ENCODE assay signal across 1 cellular context in the genomic region with DNA sequence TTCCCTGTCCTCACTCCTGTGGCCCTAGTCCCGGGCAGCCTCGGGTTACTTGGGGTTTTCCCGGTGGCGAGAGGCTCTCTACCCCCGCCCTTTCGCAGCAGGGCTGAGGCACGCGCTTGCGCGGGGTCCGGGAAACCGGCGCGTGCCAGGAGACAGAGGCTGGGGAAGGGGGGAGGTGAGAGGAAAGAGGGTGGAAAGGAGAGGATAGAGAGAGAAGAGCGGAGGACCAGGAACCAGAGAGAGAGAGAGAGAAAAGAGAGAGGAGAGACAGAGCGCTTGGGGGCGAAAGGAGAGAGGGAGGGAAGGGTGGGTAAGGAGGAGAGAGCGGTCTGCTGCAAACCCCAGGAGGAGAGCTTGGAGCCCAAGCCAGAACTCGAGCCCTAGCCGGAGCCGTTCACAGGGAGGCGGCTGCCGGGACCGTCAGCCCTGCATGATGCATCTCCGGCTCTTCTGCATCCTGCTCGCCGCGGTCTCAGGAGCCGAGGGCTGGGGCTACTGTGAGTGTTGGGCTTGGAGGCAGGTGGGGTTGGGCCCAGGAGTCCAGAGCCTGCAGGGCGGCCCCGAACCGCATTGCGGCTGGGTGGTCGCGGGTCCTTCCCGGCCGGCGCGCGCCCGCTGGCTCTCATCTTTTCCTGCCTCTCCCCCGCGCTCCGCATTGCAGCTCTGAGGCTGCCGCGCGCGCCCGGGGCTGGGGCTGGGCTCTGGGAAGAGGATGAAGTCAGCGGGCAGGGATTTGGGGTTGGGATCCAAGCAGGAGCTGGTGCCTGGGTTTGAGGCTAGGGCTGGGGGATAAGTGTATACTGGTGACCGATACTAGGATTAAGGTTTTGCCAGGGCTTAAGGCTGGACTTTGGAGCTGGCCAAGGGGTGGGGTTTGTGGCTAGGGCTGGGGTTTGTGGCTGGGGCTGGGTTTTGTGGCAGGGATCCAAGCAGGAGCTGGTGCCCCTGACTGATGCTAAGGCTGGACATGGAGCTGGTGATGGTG.
TF ChIP-seq lines count a peak whose summit lies in the region.

Gene CNTNAP1, plus strand, starts transcription at position 132 of the 985 bp plus-strand sequence. Its CDS starts 299 bp downstream, at position 431.

TF ChIP-seq in HepG2, 621 proteins besides CTCF, POLR2A, EP300 and RAD21 (continued from another document and continues in another):
- TF ChIP-seq, protein P1, sequence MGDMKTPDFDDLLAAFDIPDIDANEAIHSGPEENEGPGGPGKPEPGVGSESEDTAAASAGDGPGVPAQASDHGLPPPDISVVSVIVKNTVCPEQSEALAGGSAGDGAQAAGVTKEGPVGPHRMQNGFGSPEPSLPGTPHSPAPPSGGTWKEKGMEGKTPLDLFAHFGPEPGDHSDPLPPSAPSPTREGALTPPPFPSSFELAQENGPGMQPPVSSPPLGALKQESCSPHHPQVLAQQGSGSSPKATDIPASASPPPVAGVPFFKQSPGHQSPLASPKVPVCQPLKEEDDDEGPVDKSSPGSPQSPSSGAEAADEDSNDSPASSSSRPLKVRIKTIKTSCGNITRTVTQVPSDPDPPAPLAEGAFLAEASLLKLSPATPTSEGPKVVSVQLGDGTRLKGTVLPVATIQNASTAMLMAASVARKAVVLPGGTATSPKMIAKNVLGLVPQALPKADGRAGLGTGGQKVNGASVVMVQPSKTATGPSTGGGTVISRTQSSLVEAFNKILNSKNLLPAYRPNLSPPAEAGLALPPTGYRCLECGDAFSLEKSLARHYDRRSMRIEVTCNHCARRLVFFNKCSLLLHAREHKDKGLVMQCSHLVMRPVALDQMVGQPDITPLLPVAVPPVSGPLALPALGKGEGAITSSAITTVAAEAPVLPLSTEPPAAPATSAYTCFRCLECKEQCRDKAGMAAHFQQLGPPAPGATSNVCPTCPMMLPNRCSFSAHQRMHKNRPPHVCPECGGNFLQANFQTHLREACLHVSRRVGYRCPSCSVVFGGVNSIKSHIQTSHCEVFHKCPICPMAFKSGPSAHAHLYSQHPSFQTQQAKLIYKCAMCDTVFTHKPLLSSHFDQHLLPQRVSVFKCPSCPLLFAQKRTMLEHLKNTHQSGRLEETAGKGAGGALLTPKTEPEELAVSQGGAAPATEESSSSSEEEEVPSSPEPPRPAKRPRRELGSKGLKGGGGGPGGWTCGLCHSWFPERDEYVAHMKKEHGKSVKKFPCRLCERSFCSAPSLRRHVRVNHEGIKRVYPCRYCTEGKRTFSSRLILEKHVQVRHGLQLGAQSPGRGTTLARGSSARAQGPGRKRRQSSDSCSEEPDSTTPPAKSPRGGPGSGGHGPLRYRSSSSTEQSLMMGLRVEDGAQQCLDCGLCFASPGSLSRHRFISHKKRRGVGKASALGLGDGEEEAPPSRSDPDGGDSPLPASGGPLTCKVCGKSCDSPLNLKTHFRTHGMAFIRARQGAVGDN (CRISPR knock-in tag; IDR thresholded peaks at IDR 0.05): peak; percentile 88
- TF ChIP-seq MXD4 (CRISPR knock-in tag; IDR thresholded peaks at IDR 0.05) (peak; percentile 68), TRIM24 (CRISPR knock-in tag; IDR thresholded peaks at IDR 0.05) (no peak), TBX2 (CRISPR knock-in tag; IDR thresholded peaks at IDR 0.05; ENCODE audit: borderline replicate concordance) (peak; percentile 61), ZNF746 (CRISPR knock-in tag; IDR thresholded peaks at IDR 0.05) (no peak; the same call in none of the 2 replicates), ZNF343 (CRISPR knock-in tag; IDR thresholded peaks at IDR 0.05) (no peak), ARNT2 (CRISPR knock-in tag; IDR thresholded peaks at IDR 0.05; ENCODE audit: low read depth) (peak; percentile 37), PITX1 (CRISPR knock-in tag; IDR thresholded peaks at IDR 0.05) (peak; percentile 74; the same call in 1 of the 2 replicates), ATF7-NPFF (CRISPR knock-in tag; IDR thresholded peaks at IDR 0.05; ENCODE audit: low read depth) (peak; percentile 24), HOXA3 (CRISPR knock-in tag; IDR thresholded peaks at IDR 0.05) (no peak; the same call in 1 of the 2 replicates), KLF11 (CRISPR knock-in tag; IDR thresholded peaks at IDR 0.05) (peak; percentile 63; the same call in 1 of the 2 replicates), KDM5B (CRISPR knock-in tag; IDR thresholded peaks at IDR 0.05; ENCODE audit: borderline replicate concordance) (peak; percentile 85), JUNB (CRISPR knock-in tag; IDR thresholded peaks at IDR 0.05; ENCODE audit: borderline replicate concordance) (no peak), ZBTB25 (CRISPR knock-in tag; IDR thresholded peaks at IDR 0.05) (peak; percentile 73), SMARCE1 (IDR thresholded peaks at IDR 0.05; ENCODE audit: borderline replicate concordance) (no peak), NFIC (IDR thresholded peaks at IDR 0.05; ENCODE audit: low read length) (no peak), NR2F1 (CRISPR knock-in tag; IDR thresholded peaks at IDR 0.05) (no peak), ZIK1 (CRISPR knock-in tag; IDR thresholded peaks at IDR 0.05; ENCODE audit: borderline replicate concordance, low read depth) (no peak), REXO4 (CRISPR knock-in tag; IDR thresholded peaks at IDR 0.05; ENCODE audit: borderline replicate concordance) (0 out of 2 replicates have a peak, but pooled peaks have one; percentile 54), ZNF772 (CRISPR knock-in tag; IDR thresholded peaks at IDR 0.05) (no peak), GTF3A (CRISPR knock-in tag; conservative IDR thresholded peaks at IDR 0.05) (no peak), SRSF1 (optimal IDR thresholded peaks at IDR 0.05; ENCODE audit: low read depth, low read length) (no peak), NR0B2 (CRISPR knock-in tag; IDR thresholded peaks at IDR 0.05) (no peak), HES4 (CRISPR knock-in tag; IDR thresholded peaks at IDR 0.05; ENCODE audit: borderline replicate concordance) (peak; percentile 72; the same call in 1 of the 2 replicates), PHF20 (CRISPR knock-in tag; IDR thresholded peaks at IDR 0.05) (peak; percentile 17; the same call in 1 of the 2 replicates), FOXJ3 (CRISPR knock-in tag; IDR thresholded peaks at IDR 0.05; ENCODE audit: borderline replicate concordance) (no peak), ZNF781 (CRISPR knock-in tag; IDR thresholded peaks at IDR 0.05; ENCODE audit: borderline replicate concordance, not compliant biosample characterization) (peak; percentile 37), ZBTB8A (CRISPR knock-in tag; IDR thresholded peaks at IDR 0.05; ENCODE audit: borderline replicate concordance, low read depth) (no peak), FOXM1 (CRISPR knock-in tag; IDR thresholded peaks at IDR 0.05) (no peak), TARDBP (CRISPR knock-in tag; IDR thresholded peaks at IDR 0.05) (peak; percentile 59), NFE2L1 (CRISPR knock-in tag; IDR thresholded peaks at IDR 0.05; ENCODE audit: borderline replicate concordance) (0 out of 2 replicates have a peak, but pooled peaks have one; percentile 21), MTA3 (CRISPR knock-in tag; IDR thresholded peaks at IDR 0.05) (no peak), ZSCAN9 (CRISPR knock-in tag; IDR thresholded peaks at IDR 0.05; ENCODE audit: borderline replicate concordance) (no peak), CHCHD3 (CRISPR knock-in tag; IDR thresholded peaks at IDR 0.05) (no peak), MBNL3 (CRISPR knock-in tag; conservative IDR thresholded peaks at IDR 0.05) (no peak)
- TF ChIP-seq, protein P2, sequence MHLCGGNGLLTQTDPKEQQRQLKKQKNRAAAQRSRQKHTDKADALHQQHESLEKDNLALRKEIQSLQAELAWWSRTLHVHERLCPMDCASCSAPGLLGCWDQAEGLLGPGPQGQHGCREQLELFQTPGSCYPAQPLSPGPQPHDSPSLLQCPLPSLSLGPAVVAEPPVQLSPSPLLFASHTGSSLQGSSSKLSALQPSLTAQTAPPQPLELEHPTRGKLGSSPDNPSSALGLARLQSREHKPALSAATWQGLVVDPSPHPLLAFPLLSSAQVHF (CRISPR knock-in tag; IDR thresholded peaks at IDR 0.05): no peak
- TF ChIP-seq, protein P3, sequence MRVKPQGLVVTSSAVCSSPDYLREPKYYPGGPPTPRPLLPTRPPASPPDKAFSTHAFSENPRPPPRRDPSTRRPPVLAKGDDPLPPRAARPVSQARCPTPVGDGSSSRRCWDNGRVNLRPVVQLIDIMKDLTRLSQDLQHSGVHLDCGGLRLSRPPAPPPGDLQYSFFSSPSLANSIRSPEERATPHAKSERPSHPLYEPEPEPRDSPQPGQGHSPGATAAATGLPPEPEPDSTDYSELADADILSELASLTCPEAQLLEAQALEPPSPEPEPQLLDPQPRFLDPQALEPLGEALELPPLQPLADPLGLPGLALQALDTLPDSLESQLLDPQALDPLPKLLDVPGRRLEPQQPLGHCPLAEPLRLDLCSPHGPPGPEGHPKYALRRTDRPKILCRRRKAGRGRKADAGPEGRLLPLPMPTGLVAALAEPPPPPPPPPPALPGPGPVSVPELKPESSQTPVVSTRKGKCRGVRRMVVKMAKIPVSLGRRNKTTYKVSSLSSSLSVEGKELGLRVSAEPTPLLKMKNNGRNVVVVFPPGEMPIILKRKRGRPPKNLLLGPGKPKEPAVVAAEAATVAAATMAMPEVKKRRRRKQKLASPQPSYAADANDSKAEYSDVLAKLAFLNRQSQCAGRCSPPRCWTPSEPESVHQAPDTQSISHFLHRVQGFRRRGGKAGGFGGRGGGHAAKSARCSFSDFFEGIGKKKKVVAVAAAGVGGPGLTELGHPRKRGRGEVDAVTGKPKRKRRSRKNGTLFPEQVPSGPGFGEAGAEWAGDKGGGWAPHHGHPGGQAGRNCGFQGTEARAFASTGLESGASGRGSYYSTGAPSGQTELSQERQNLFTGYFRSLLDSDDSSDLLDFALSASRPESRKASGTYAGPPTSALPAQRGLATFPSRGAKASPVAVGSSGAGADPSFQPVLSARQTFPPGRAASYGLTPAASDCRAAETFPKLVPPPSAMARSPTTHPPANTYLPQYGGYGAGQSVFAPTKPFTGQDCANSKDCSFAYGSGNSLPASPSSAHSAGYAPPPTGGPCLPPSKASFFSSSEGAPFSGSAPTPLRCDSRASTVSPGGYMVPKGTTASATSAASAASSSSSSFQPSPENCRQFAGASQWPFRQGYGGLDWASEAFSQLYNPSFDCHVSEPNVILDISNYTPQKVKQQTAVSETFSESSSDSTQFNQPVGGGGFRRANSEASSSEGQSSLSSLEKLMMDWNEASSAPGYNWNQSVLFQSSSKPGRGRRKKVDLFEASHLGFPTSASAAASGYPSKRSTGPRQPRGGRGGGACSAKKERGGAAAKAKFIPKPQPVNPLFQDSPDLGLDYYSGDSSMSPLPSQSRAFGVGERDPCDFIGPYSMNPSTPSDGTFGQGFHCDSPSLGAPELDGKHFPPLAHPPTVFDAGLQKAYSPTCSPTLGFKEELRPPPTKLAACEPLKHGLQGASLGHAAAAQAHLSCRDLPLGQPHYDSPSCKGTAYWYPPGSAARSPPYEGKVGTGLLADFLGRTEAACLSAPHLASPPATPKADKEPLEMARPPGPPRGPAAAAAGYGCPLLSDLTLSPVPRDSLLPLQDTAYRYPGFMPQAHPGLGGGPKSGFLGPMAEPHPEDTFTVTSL (CRISPR knock-in tag; IDR thresholded peaks at IDR 0.05; ENCODE audit: borderline replicate concordance): no peak
- TF ChIP-seq, protein P4, sequence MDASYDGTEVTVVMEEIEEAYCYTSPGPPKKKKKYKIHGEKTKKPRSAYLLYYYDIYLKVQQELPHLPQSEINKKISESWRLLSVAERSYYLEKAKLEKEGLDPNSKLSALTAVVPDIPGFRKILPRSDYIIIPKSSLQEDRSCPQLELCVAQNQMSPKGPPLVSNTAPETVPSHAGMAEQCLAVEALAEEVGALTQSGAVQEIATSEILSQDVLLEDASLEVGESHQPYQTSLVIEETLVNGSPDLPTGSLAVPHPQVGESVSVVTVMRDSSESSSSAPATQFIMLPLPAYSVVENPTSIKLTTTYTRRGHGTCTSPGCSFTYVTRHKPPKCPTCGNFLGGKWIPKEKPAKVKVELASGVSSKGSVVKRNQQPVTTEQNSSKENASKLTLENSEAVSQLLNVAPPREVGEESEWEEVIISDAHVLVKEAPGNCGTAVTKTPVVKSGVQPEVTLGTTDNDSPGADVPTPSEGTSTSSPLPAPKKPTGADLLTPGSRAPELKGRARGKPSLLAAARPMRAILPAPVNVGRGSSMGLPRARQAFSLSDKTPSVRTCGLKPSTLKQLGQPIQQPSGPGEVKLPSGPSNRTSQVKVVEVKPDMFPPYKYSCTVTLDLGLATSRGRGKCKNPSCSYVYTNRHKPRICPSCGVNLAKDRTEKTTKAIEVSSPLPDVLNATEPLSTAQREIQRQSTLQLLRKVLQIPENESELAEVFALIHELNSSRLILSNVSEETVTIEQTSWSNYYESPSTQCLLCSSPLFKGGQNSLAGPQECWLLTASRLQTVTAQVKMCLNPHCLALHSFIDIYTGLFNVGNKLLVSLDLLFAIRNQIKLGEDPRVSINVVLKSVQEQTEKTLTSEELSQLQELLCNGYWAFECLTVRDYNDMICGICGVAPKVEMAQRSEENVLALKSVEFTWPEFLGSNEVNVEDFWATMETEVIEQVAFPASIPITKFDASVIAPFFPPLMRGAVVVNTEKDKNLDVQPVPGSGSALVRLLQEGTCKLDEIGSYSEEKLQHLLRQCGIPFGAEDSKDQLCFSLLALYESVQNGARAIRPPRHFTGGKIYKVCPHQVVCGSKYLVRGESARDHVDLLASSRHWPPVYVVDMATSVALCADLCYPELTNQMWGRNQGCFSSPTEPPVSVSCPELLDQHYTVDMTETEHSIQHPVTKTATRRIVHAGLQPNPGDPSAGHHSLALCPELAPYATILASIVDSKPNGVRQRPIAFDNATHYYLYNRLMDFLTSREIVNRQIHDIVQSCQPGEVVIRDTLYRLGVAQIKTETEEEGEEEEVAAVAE (CRISPR knock-in tag; IDR thresholded peaks at IDR 0.05; ENCODE audit: borderline replicate concordance): 0 out of 2 replicates have a peak, but pooled peaks have one; percentile 18
- TF ChIP-seq, protein P5, sequence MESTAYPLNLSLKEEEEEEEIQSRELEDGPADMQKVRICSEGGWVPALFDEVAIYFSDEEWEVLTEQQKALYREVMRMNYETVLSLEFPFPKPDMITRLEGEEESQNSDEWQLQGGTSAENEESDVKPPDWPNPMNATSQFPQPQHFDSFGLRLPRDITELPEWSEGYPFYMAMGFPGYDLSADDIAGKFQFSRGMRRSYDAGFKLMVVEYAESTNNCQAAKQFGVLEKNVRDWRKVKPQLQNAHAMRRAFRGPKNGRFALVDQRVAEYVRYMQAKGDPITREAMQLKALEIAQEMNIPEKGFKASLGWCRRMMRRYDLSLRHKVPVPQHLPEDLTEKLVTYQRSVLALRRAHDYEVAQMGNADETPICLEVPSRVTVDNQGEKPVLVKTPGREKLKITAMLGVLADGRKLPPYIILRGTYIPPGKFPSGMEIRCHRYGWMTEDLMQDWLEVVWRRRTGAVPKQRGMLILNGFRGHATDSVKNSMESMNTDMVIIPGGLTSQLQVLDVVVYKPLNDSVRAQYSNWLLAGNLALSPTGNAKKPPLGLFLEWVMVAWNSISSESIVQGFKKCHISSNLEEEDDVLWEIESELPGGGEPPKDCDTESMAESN (CRISPR knock-in tag; conservative IDR thresholded peaks at IDR 0.05): no peak
